Comparison of ENCODE assay signal across 26 cellular contexts in the genomic region with DNA sequence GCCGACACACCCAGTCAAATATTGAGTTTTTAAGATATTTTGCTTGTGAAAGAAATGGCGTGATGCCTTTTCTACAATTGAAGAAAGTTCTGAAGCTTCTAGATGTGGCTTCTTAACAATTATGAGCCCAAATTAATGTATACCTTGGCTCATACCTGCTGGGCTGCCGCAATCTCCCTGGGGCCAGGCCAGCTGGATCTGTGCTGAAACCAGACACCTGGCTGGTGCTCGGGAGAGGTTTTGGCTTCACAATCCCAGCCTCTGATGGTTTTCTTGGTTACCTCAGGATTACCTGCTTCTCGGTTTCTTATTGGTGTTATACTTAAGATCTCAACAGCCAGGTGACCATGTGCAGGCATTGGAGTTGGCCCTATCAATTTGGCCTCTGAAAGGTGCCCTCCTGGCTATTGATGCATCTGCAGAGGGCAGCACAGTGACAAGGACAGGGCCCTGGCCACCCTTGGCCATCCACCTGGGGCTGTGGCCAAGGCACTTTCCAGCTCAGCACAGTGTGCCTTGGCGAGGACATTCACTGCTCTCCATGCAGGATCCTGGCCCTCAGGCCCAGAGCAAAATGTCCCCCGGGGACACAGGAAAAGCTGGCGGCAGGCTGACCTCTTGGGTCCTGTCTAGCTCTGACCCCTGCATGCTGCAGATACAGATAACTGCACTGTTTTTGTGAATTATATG.
"Had no signal": no experiment of that assay in that cellular context is flagged by ENCODE, and none has a peak within 500 bp of the region (broad histone marks: within the 10 kb centered on the region; RNA-seq: fewer than 3 reads in every experiment).

No MANE protein-coding gene starts in this region.

- H3K4me1 Mint-ChIP-seq: naive thymus-derived CD8-positive, alpha-beta T cell; nephron progenitor cell; stimulated activated naive CD8-positive, alpha-beta T cell treated with anti-CD3 and anti-CD28 coated beads, Interleukin-15, amount 100 ng/mL, for 72 hours had no signal

- H3K9me3 ChIP-seq: esophagus squamous epithelium, heart right ventricle, pancreas, right lobe of liver, suprapubic skin, transverse colon, upper lobe of right lung, uterus had no signal

- H3K36me3 Mint-ChIP-seq: naive thymus-derived CD8-positive, alpha-beta T cell had no signal

- H3K4me3 Mint-ChIP-seq: effector memory CD8-positive, alpha-beta T cell; naive thymus-derived CD8-positive, alpha-beta T cell; nephron progenitor cell; stimulated activated naive CD8-positive, alpha-beta T cell treated with anti-CD3 and anti-CD28 coated beads, Interleukin-15, amount 100 ng/mL, for 72 hours had no signal

- H3K27me3 ChIP-seq: pancreas, right lobe of liver, transverse colon, uterus had no signal

- H3K9me3 Mint-ChIP-seq: effector memory CD8-positive, alpha-beta T cell; nephron progenitor cell; stimulated activated naive CD8-positive, alpha-beta T cell treated with anti-CD3 and anti-CD28 coated beads, Interleukin-15, amount 100 ng/mL, for 72 hours had no signal

- H3K4me3 ChIP-seq: esophagus squamous epithelium, heart right ventricle, pancreas, right lobe of liver, suprapubic skin, transverse colon, upper lobe of right lung, uterus had no signal

- H3K36me3 ChIP-seq: esophagus squamous epithelium, heart right ventricle, pancreas, right lobe of liver, suprapubic skin, transverse colon, upper lobe of right lung, uterus had no signal

- H3K27ac ChIP-seq: esophagus squamous epithelium, heart right ventricle, pancreas, right lobe of liver, suprapubic skin, transverse colon, upper lobe of right lung, uterus had no signal

- H3K27ac Mint-ChIP-seq: effector memory CD8-positive, alpha-beta T cell; naive thymus-derived CD8-positive, alpha-beta T cell; nephron progenitor cell had no signal

- H3K4me1 ChIP-seq: pancreas, right lobe of liver, suprapubic skin, transverse colon, upper lobe of right lung, uterus had no signal

- DNase-seq: cortex of kidney; effector memory CD8-positive, alpha-beta T cell; erythroblast; esophagus squamous epithelium; foreskin melanocyte; glutamatergic neuron; heart right ventricle; hippocampal formation; left colon; mesenchymal stem cell; naive thymus-derived CD8-positive, alpha-beta T cell; nephron progenitor cell; occipital lobe; retina; right lobe of liver; small intestine; stimulated activated CD4-positive, alpha-beta T cell treated with anti-CD3 and anti-CD28 coated beads, Interleukin-15, amount 100 ng/mL, for 24 hours; stimulated activated CD4-positive, alpha-beta T cell treated with anti-CD3 and anti-CD28 coated beads, Interleukin-4, amount 100 ng/mL, for 1 hour; stimulated activated CD8-positive, alpha-beta memory T cell treated with anti-CD3 and anti-CD28 coated beads, Interleukin-4, amount 100 ng/mL, for 48 hours; stimulated activated naive CD4-positive, alpha-beta T cell; stimulated activated naive CD8-positive, alpha-beta T cell treated with anti-CD3 and anti-CD28 coated beads, Interleukin-15, amount 100 ng/mL, for 72 hours; transverse colon; upper lobe of right lung; uterus had no signal

- ATAC-seq: effector memory CD8-positive, alpha-beta T cell; left colon; naive thymus-derived CD8-positive, alpha-beta T cell; right lobe of liver; stimulated activated naive CD8-positive, alpha-beta T cell treated with anti-CD3 and anti-CD28 coated beads, Interleukin-15, amount 100 ng/mL, for 72 hours; upper lobe of right lung had no signal
